9 cellular contexts compared by ENCODE assay signal in the genomic region with DNA sequence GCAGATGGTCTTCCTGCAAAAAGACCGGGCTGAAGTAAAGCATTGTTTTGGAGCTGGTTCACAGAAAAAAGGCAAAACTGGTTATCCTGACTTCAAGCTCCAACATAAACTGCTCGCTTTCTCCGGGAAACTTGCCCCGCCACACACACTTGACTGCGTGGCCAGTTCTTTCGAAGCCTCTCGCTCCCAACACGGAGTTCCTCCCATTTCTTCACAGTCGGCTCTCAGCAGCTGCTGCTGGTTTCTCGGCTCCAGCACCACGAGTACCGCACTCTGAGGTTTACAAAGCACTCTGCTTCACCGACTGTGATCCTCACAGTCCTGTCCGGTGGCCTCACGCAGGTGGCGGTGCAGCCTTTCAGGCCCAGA. TPM values are rescaled to one million over a fixed set of nuclear protein-coding genes. Genes with fewer than 3 reads are reported as not detected.
DNase-seq lines count a peak whose midpoint lies in the region; ATAC-seq, FAIRE-seq and TF ChIP-seq lines count a peak whose summit lies in the region.
"Had no signal": no experiment of that assay in that cellular context is flagged by ENCODE, and none has a peak within 500 bp of the region (broad histone marks: within the 10 kb centered on the region; RNA-seq: fewer than 3 reads in every experiment).

No MANE protein-coding gene starts in this region.

- peak overlapping the region; percentile 95 for H3K4me2 ChIP-seq in astrocyte (ENCODE audit: low read length)

- no peaks in the 10 kb centered on the region for H3K27me3 ChIP-seq in Caco-2 (replicated peaks; ENCODE audit: control insufficient read depth, insufficient read depth, low read length)
- H3K27me3 ChIP-seq in astrocyte (ENCODE audit: insufficient read depth, low read length), result no peaks in the 10 kb centered on the region
- H3K27me3 ChIP-seq in thoracic aorta (replicated peaks; ENCODE audit: insufficient read depth), result no peaks in the 10 kb centered on the region

- H3K4me1 Mint-ChIP-seq in Caco-2 (ENCODE audit: low read depth, unreplicated experiment) (peaks cover 17% of the 10 kb centered on the region), astrocyte (ENCODE audit: low read depth, unreplicated experiment) (peaks cover 16% of the 10 kb centered on the region)

- H3K9me3 ChIP-seq in Caco-2 (no peaks in the 10 kb centered on the region), astrocyte (ENCODE audit: insufficient read depth, low read depth, low read length) (no peaks in the 10 kb centered on the region), kidney (ENCODE audit: control insufficient read depth in 1 of 2, low read length in 2 of 2) (no peaks in the 10 kb centered on the region), thoracic aorta (no peaks in the 10 kb centered on the region)

- ATAC-seq in HG03097 (IDR thresholded peaks at IDR 0.05; ENCODE audit: low FRiP score, unreplicated experiment), result peak; percentile 18
- peak; percentile 23 for ATAC-seq in thoracic aorta (ENCODE audit: insufficient number of reproducible peaks, low FRiP score, low read depth)
- ATAC-seq in GM19463 (IDR thresholded peaks at IDR 0.05; ENCODE audit: unreplicated experiment), result no peak

- no peaks in the 10 kb centered on the region for H4K20me1 ChIP-seq in astrocyte (ENCODE audit: insufficient read depth, low read length)

- H3K27me3 Mint-ChIP-seq in Caco-2 (ENCODE audit: insufficient read depth, unreplicated experiment), result no peaks in the 10 kb centered on the region
- no peaks in the 10 kb centered on the region for H3K27me3 Mint-ChIP-seq in astrocyte (ENCODE audit: low read depth, unreplicated experiment)

- intact Hi-C loops in Caco-2 (cut with micrococcal nuclease; ENCODE audit: unreplicated experiment) (no loop called here), kidney (cut with DNase I) (no loop called here)

- H3K79me2 ChIP-seq in astrocyte (ENCODE audit: insufficient read depth, low read length), result peaks cover 33% of the 10 kb centered on the region

- H3K9me3 Mint-ChIP-seq in Caco-2 (ENCODE audit: unreplicated experiment) (no peaks in the 10 kb centered on the region), astrocyte (ENCODE audit: unreplicated experiment) (no peaks in the 10 kb centered on the region)

- FAIRE-seq in astrocyte (lab: Jason Lieb, UNC), result no peak
- no peak for FAIRE-seq in kidney (lab: Jason Lieb, UNC)

- CTCF ChIA-PET in Caco-2 (lab: Charles Lee), result interaction anchor here (0.7 to 1.5 kb wide), 2 partner anchors 55 to 847 kb away, joined by 3 to 6 read pairs; partner anchors contain the start of gene EI24

- POLR2A ChIA-PET in Caco-2 (lab: Charles Lee), result interaction anchor here (0.6 to 2.7 kb wide), 3 partner anchors 28 to 56 kb away, joined by 3 to 18 read pairs (median 5); partner anchors contain the start of genes EI24 and STT3A

- H3K4me1 ChIP-seq in Caco-2 (peaks cover 8% of the 10 kb centered on the region), astrocyte (ENCODE audit: insufficient read depth, low read length) (peaks cover 14% of the 10 kb centered on the region), kidney (ENCODE audit: control insufficient read depth in 1 of 2, insufficient read depth in 1 of 2, low read depth in 1 of 2, low read length in 2 of 2) (peaks cover 0 to 4% of the 10 kb centered on the region in 2 donors), thoracic aorta (ENCODE audit: control insufficient read depth in 1 of 2, low read depth in 2 of 2) (peaks cover 17 to 38% of the 10 kb centered on the region in 2 donors)

- H3K27ac Mint-ChIP-seq in Caco-2 (ENCODE audit: unreplicated experiment) (peak overlapping the region; percentile 92), astrocyte (ENCODE audit: unreplicated experiment) (peak overlapping the region; percentile 86)

- H3K36me3 Mint-ChIP-seq in Caco-2 (ENCODE audit: insufficient read depth, unreplicated experiment) (peaks cover 73% of the 10 kb centered on the region), astrocyte (ENCODE audit: low read depth, unreplicated experiment) (peaks cover 1% of the 10 kb centered on the region)

- peak in 1 of 2 experiments; percentile 88 for DNase-seq in Caco-2
- no peak for DNase-seq in astrocyte (ENCODE audit: low read depth)
- DNase-seq in kidney, result no peak
- no peak for DNase-seq in thoracic aorta (ENCODE audit: low spot score)
- no peak for DNase-seq in putamen (ENCODE audit: low spot score)
- no peak for DNase-seq in NCI-H69 (lab: John Stamatoyannopoulos, UW)

- peaks cover 5% of the 10 kb centered on the region; the same call in 1 of the 2 replicates for H3K36me3 ChIP-seq in Caco-2 (ENCODE audit: control insufficient read depth, insufficient read depth, low read length)
- peaks cover 26% of the 10 kb centered on the region for H3K36me3 ChIP-seq in astrocyte (ENCODE audit: insufficient read depth, low read length)
- peaks cover 5 to 9% of the 10 kb centered on the region in 2 donors for H3K36me3 ChIP-seq in kidney (ENCODE audit: control insufficient read depth in 1 of 2, insufficient read depth in 2 of 2, low read length in 2 of 2)
- H3K36me3 ChIP-seq in thoracic aorta, result peaks cover 16% of the 10 kb centered on the region

- TF ChIP-seq CTCF in Caco-2 (IDR thresholded peaks at IDR 0.05; ENCODE audit: insufficient read depth in 1 of 2, low read depth in 1 of 2, low read length in 1 of 2, severe bottlenecking in 1 of 2, unreplicated experiment in 1 of 2), result peak in 1 of 2 experiments; percentile 27
- no peak for TF ChIP-seq CTCF in astrocyte (IDR thresholded peaks at IDR 0.05; ENCODE audit: insufficient read depth, low read depth, low read length)
- no peak for TF ChIP-seq CTCF in kidney (IDR thresholded peaks at IDR 0.05; ENCODE audit: borderline replicate concordance, extremely low read depth, insufficient read depth)
- no peak for TF ChIP-seq CTCF in thoracic aorta (IDR thresholded peaks at IDR 0.05)

- peak overlapping the region; percentile 85 for H3K9ac ChIP-seq in astrocyte (ENCODE audit: low read length)
- H3K9ac ChIP-seq in kidney (ENCODE audit: low read length in 2 of 2), result peak overlapping the region; percentile 21 to 88

- H3K4me3 ChIP-seq in Caco-2 (ENCODE audit: low read depth, low read length) (peak overlapping the region; percentile 68), astrocyte (ENCODE audit: insufficient read depth, low read depth, low read length) (peak overlapping the region; percentile 88), kidney (ENCODE audit: low read length in 2 of 2) (peak overlapping the region; percentile 78 to 83), thoracic aorta (peak overlapping the region; percentile 96)

- H3K4me3 Mint-ChIP-seq in Caco-2 (ENCODE audit: unreplicated experiment), result peak overlapping the region; percentile 82
- peak overlapping the region; percentile 89 for H3K4me3 Mint-ChIP-seq in astrocyte (ENCODE audit: unreplicated experiment)

- H2AFZ ChIP-seq in astrocyte (ENCODE audit: low read depth, low read length), result peak overlapping the region; percentile 89

- H3K27ac ChIP-seq in astrocyte (ENCODE audit: low read depth, low read length) (peak overlapping the region; percentile 93), kidney (ENCODE audit: low read depth in 2 of 2, low read length in 2 of 2) (peak overlapping the region; percentile 94 to 96), thoracic aorta (peak overlapping the region; percentile 94 to 99)

- TSS peak; percentile 92 for BruUV-seq in Caco-2 (replicated peaks; lab: Mats Ljungman, UMichigan)

RNA-seq across cellular contexts. Expression of gene CHEK1, which starts 0.2 kb away (rescaled TPM):
- total RNA-seq in Caco-2 (2022), result 121 and 142 TPM in 2 replicates
- 23.0 and 30.3 TPM in 2 replicates for total RNA-seq in astrocyte
- 4.9 TPM for total RNA-seq in kidney
- polyA plus RNA-seq in kidney (ENCODE audit: insufficient read depth, low read depth, low replicate concordance), result 4.6 TPM
- total RNA-seq in thoracic aorta, result 1 to 10 TPM in 1 of 2 donors, under 1 TPM in 1; 0.41 to 3.5 TPM

RNA-seq across cellular contexts. Expression of gene STT3A, which starts 32.6 kb away (rescaled TPM):
- total RNA-seq in Caco-2 (2022) (517 and 531 TPM in 2 replicates), astrocyte (232 and 258 TPM in 2 replicates), kidney (125 TPM), thoracic aorta (100 to 1,000 TPM in 1 of 2 donors, 10 to 100 TPM in 1; 85.0 to 122 TPM)
- polyA plus RNA-seq in kidney (ENCODE audit: insufficient read depth, low read depth, low replicate concordance), result 65.0 TPM

RNA-seq across cellular contexts. Expression of gene ACRV1, which starts 55.4 kb away (rescaled TPM):
- total RNA-seq in Caco-2 (2022) (not detected in 2 replicates), astrocyte (not detected in 2 replicates), kidney (not detected), thoracic aorta (not detected)
- not detected for polyA plus RNA-seq in kidney (ENCODE audit: insufficient read depth, low read depth, low replicate concordance)
- total RNA-seq: SK-MEL-5 had no signal

RNA-seq across cellular contexts. Expression of gene EI24, which starts 55.9 kb away (rescaled TPM):
- total RNA-seq in Caco-2 (2022) (164 and 170 TPM in 2 replicates), astrocyte (118 and 129 TPM in 2 replicates), kidney (69.1 TPM), thoracic aorta (10 to 100 TPM; 68.4 to 70.0 TPM)
- polyA plus RNA-seq in kidney (ENCODE audit: insufficient read depth, low read depth, low replicate concordance), result 63.3 TPM
